ENCODE assay signal across 3 cellular contexts in genomic region chr13:65378484-65378883, GRCh38.
TF ChIP-seq lines count a peak whose summit lies in the region.

No MANE protein-coding gene starts in this region.

TF ChIP-seq in GM23338, 12 proteins besides CTCF, POLR2A, EP300 and RAD21:
- TF ChIP-seq CREB1 (CRISPR knock-in tag; IDR thresholded peaks at IDR 0.05; ENCODE audit: low read depth) (no peak), ZNF462 (CRISPR knock-in tag; IDR thresholded peaks at IDR 0.05) (0 out of 2 replicates have a peak, but pooled peaks have one; percentile 11), NANOG (IDR thresholded peaks at IDR 0.05; ENCODE audit: borderline replicate concordance) (no peak), STAT1 (IDR thresholded peaks at IDR 0.05; ENCODE audit: unreplicated experiment) (no peak), ZNF114 (CRISPR knock-in tag; IDR thresholded peaks at IDR 0.05) (no peak)

TF ChIP-seq in WTC11, 78 proteins besides CTCF, POLR2A, EP300 and RAD21 (continues in another document):
- TF ChIP-seq, protein P1, sequence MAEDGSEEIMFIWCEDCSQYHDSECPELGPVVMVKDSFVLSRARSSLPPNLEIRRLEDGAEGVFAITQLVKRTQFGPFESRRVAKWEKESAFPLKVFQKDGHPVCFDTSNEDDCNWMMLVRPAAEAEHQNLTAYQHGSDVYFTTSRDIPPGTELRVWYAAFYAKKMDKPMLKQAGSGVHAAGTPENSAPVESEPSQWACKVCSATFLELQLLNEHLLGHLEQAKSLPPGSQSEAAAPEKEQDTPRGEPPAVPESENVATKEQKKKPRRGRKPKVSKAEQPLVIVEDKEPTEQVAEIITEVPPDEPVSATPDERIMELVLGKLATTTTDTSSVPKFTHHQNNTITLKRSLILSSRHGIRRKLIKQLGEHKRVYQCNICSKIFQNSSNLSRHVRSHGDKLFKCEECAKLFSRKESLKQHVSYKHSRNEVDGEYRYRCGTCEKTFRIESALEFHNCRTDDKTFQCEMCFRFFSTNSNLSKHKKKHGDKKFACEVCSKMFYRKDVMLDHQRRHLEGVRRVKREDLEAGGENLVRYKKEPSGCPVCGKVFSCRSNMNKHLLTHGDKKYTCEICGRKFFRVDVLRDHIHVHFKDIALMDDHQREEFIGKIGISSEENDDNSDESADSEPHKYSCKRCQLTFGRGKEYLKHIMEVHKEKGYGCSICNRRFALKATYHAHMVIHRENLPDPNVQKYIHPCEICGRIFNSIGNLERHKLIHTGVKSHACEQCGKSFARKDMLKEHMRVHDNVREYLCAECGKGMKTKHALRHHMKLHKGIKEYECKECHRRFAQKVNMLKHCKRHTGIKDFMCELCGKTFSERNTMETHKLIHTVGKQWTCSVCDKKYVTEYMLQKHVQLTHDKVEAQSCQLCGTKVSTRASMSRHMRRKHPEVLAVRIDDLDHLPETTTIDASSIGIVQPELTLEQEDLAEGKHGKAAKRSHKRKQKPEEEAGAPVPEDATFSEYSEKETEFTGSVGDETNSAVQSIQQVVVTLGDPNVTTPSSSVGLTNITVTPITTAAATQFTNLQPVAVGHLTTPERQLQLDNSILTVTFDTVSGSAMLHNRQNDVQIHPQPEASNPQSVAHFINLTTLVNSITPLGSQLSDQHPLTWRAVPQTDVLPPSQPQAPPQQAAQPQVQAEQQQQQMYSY (CRISPR knock-in tag; IDR thresholded peaks at IDR 0.05), result no peak
- TF ChIP-seq ZBTB21 (CRISPR knock-in tag; IDR thresholded peaks at IDR 0.05; ENCODE audit: borderline replicate concordance) (no peak), USF2 (CRISPR knock-in tag; IDR thresholded peaks at IDR 0.05) (no peak), SMAD4 (CRISPR knock-in tag; IDR thresholded peaks at IDR 0.05) (no peak), NR3C1 (CRISPR knock-in tag; conservative IDR thresholded peaks at IDR 0.05; ENCODE audit: low read depth) (no peak), EMX1 (CRISPR knock-in tag; IDR thresholded peaks at IDR 0.05) (no peak), ZSCAN18 (CRISPR knock-in tag; IDR thresholded peaks at IDR 0.05) (no peak), ZNF121 (CRISPR knock-in tag; IDR thresholded peaks at IDR 0.05) (no peak), ZNF263 (CRISPR knock-in tag; IDR thresholded peaks at IDR 0.05; ENCODE audit: low read depth) (no peak)
- TF ChIP-seq, protein P2, sequence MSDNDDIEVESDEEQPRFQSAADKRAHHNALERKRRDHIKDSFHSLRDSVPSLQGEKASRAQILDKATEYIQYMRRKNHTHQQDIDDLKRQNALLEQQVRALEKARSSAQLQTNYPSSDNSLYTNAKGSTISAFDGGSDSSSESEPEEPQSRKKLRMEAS (CRISPR knock-in tag; IDR thresholded peaks at IDR 0.05), result no peak
- TF ChIP-seq, protein P3, sequence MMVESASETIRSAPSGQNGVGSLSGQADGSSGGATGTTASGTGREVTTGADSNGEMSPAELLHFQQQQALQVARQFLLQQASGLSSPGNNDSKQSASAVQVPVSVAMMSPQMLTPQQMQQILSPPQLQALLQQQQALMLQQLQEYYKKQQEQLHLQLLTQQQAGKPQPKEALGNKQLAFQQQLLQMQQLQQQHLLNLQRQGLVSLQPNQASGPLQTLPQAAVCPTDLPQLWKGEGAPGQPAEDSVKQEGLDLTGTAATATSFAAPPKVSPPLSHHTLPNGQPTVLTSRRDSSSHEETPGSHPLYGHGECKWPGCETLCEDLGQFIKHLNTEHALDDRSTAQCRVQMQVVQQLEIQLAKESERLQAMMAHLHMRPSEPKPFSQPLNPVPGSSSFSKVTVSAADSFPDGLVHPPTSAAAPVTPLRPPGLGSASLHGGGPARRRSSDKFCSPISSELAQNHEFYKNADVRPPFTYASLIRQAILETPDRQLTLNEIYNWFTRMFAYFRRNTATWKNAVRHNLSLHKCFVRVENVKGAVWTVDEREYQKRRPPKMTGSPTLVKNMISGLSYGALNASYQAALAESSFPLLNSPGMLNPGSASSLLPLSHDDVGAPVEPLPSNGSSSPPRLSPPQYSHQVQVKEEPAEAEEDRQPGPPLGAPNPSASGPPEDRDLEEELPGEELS (CRISPR knock-in tag; IDR thresholded peaks at IDR 0.05), result no peak
- TF ChIP-seq, protein P4, sequence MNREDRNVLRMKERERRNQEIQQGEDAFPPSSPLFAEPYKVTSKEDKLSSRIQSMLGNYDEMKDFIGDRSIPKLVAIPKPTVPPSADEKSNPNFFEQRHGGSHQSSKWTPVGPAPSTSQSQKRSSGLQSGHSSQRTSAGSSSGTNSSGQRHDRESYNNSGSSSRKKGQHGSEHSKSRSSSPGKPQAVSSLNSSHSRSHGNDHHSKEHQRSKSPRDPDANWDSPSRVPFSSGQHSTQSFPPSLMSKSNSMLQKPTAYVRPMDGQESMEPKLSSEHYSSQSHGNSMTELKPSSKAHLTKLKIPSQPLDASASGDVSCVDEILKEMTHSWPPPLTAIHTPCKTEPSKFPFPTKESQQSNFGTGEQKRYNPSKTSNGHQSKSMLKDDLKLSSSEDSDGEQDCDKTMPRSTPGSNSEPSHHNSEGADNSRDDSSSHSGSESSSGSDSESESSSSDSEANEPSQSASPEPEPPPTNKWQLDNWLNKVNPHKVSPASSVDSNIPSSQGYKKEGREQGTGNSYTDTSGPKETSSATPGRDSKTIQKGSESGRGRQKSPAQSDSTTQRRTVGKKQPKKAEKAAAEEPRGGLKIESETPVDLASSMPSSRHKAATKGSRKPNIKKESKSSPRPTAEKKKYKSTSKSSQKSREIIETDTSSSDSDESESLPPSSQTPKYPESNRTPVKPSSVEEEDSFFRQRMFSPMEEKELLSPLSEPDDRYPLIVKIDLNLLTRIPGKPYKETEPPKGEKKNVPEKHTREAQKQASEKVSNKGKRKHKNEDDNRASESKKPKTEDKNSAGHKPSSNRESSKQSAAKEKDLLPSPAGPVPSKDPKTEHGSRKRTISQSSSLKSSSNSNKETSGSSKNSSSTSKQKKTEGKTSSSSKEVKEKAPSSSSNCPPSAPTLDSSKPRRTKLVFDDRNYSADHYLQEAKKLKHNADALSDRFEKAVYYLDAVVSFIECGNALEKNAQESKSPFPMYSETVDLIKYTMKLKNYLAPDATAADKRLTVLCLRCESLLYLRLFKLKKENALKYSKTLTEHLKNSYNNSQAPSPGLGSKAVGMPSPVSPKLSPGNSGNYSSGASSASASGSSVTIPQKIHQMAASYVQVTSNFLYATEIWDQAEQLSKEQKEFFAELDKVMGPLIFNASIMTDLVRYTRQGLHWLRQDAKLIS (CRISPR knock-in tag; IDR thresholded peaks at IDR 0.05; ENCODE audit: borderline replicate concordance), result no peak

TF ChIP-seq in H1, 55 proteins besides CTCF, POLR2A, EP300 and RAD21:
- no peak for TF ChIP-seq RFX5 (IDR thresholded peaks at IDR 0.05; ENCODE audit: borderline replicate concordance, low read depth, low read length)
- TF ChIP-seq RBBP5 (IDR thresholded peaks at IDR 0.05; ENCODE audit: borderline replicate concordance, low read depth, low read length), result no peak
- no peak for TF ChIP-seq MAFK (IDR thresholded peaks at IDR 0.05; ENCODE audit: low read depth, low read length)
- no peak for TF ChIP-seq TAF7 (optimal IDR thresholded peaks at IDR 0.05; ENCODE audit: borderline replicate concordance, low read depth, low read length)
- TF ChIP-seq FOSL1 (IDR thresholded peaks at IDR 0.05; ENCODE audit: insufficient read depth, low read depth, low read length), result no peak
- no peak for TF ChIP-seq EGR1 (IDR thresholded peaks at IDR 0.05; ENCODE audit: borderline replicate concordance, low read depth, low read length)
- 0 out of 2 replicates have a peak, but pooled peaks have one; percentile 52 for TF ChIP-seq POU5F1 (IDR thresholded peaks at IDR 0.05; ENCODE audit: low read depth, low read length)
